8 cellular contexts compared by ENCODE assay signal in the genomic region with DNA sequence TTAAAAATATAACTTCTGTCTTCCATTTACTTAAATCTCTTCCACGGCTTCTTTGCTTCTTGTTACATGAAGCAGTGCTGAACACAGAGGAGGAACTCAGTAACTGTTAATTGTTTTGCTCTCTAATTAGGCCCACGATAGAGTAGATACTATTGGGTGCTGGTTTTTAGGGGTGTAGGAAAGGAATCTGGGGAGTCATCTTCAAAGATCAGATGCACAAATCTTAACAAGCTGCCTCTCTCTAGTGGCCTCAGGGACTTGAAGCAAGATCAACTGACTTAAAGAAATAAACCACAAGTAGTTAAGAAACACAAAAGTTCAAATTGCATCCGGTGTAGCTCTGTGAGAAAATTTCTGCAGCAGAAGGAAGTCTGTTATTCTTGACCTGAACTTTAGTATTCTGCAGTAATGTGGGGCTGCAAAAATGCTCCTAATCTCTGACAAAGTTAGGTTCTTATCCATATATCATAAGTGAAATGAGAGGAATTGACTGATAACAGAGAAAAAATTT. TPM values are rescaled to one million over a fixed set of nuclear protein-coding genes. Genes with fewer than 3 reads are reported as not detected.
DNase-seq lines count a peak whose midpoint lies in the region; ATAC-seq, FAIRE-seq and TF ChIP-seq lines count a peak whose summit lies in the region.

No MANE protein-coding gene starts in this region.

- H3K27me3 ChIP-seq in HL-60 (ENCODE audit: insufficient read depth, poor library complexity, severe bottlenecking) (no peaks in the 10 kb centered on the region), GM12878 (replicated peaks in 1 of 2; ENCODE audit: control insufficient read depth in 2 of 2, insufficient read depth in 2 of 2, low read length in 1 of 2) (no peaks in the 10 kb centered on the region), small intestine (ENCODE audit: control insufficient read depth in 2 of 2, insufficient read depth in 2 of 2, low read length in 2 of 2) (no peaks in the 10 kb centered on the region)

- no peak for DNase-seq in CD14-positive monocyte (ENCODE audit: low spot score)
- peak; percentile 36 to 62 for DNase-seq in HL-60 (ENCODE audit: low read depth in 1 of 2, low spot score in 1 of 2)
- peak; percentile 77 for DNase-seq in GM12878 (ENCODE audit: low read depth, low spot score)
- DNase-seq in small intestine, result peak; percentile 50
- no peak for DNase-seq in ecto neural progenitor cell (ENCODE audit: low spot score)
- DNase-seq in NCI-H2107 (lab: John Stamatoyannopoulos, UW), result no peak

- RAD21 ChIA-PET in GM12878 (lab: Charles Lee; ENCODE audit: unreplicated experiment), result interaction anchor here (1.0 to 2.9 kb wide), 6 partner anchors 17 to 58 kb away, joined by 3 to 17 read pairs (median 4); no protein-coding TSS in a partner anchor

- POLR2A ChIA-PET in GM12878 (lab: Charles Lee), result interaction anchor here (1.5 kb wide), 1 partner anchor 14 kb away, joined by 5 read pairs; no protein-coding TSS in a partner anchor

- H3K27ac Mint-ChIP-seq in CD14-positive monocyte, result peak overlapping the region; percentile 37 to 87 (median 75)

- no peaks in the 10 kb centered on the region for H3K79me2 ChIP-seq in GM12878 (ENCODE audit: control insufficient read depth, insufficient read depth, low read length)

- peak; percentile 14; the same call in 1 of the 2 replicates for TF ChIP-seq RAD21 in GM12878 (IDR thresholded peaks at IDR 0.05; ENCODE audit: insufficient read depth, low read depth, low read length)

- H3K9me3 Mint-ChIP-seq in CD14-positive monocyte, result peaks cover 0 to 10% (median 6%) of the 10 kb centered on the region in 7 donors

- BruUV-seq in GM12878 (replicated peaks; lab: Mats Ljungman, UMichigan), result no TSS peak

- H3K4me2 ChIP-seq in GM12878 (ENCODE audit: control insufficient read depth, insufficient read depth), result peak overlapping the region; percentile 74

- in situ Hi-C loops in GM12878 (cut with MboI), result no loop called here

- H3K27me3 Mint-ChIP-seq in CD14-positive monocyte (ENCODE audit: low read depth in 3 of 3), result peaks cover 0 to 2% (median 2%) of the 10 kb centered on the region in 3 donors

- H3K4me1 ChIP-seq in GM12878 (ENCODE audit: control insufficient read depth, insufficient read depth, low read length), result peaks cover 36% of the 10 kb centered on the region
- H3K4me1 ChIP-seq in small intestine (ENCODE audit: control insufficient read depth in 2 of 2, insufficient read depth in 1 of 2, low read depth in 1 of 2, low read length in 1 of 2), result peaks cover 0 to 4% of the 10 kb centered on the region in 2 donors

- H3K9me3 ChIP-seq in GM12878 (replicated peaks; ENCODE audit: control insufficient read depth, insufficient read depth, low read length) (peaks cover 10% of the 10 kb centered on the region; the same call in 2 of the 3 replicates), small intestine (ENCODE audit: control insufficient read depth, low read depth) (no peaks in the 10 kb centered on the region)

- FAIRE-seq in GM12878 (lab: Jason Lieb, UNC), result peak; percentile 76
- no peak for FAIRE-seq in small intestine (lab: Jason Lieb, UNC)

- peaks cover 6 to 8% of the 10 kb centered on the region in 2 donors for H3K36me3 Mint-ChIP-seq in CD14-positive monocyte

- H3K36me3 ChIP-seq in GM12878 (ENCODE audit: control insufficient read depth in 2 of 2, insufficient read depth in 2 of 2, low read length in 1 of 2) (no peaks in the 10 kb centered on the region), small intestine (ENCODE audit: control insufficient read depth in 2 of 2, insufficient read depth in 2 of 2, low read length in 2 of 2) (no peaks in the 10 kb centered on the region)

- TF ChIP-seq EP300 in GM12878 (IDR thresholded peaks at IDR 0.05; ENCODE audit: borderline replicate concordance in 1 of 2, control insufficient read depth in 1 of 2, low read depth in 2 of 2, low read length in 2 of 2), result no peak

- H3K27ac ChIP-seq in HL-60 (replicated peaks), result peak overlapping the region; percentile 41
- H3K27ac ChIP-seq in GM12878 (ENCODE audit: control insufficient read depth, insufficient read depth), result peak overlapping the region; percentile 82
- H3K27ac ChIP-seq in small intestine (ENCODE audit: low read depth in 1 of 2, low read length in 1 of 2), result peak overlapping the region in 1 of 2 donors; percentile 54

- CTCF ChIA-PET in GM12878 (lab: Yijun Ruan, JAX), result interaction anchor here (1.2 to 1.7 kb wide), 3 partner anchors 10 to 50 kb away, joined by 4 to 8 read pairs (median 4); no protein-coding TSS in a partner anchor

- peaks cover 62% of the 10 kb centered on the region for H3K4me1 Mint-ChIP-seq in CD14-positive monocyte

- H3K4me3 ChIP-seq in HL-60 (replicated peaks; ENCODE audit: insufficient read depth, low read length) (no peak overlapping the region), GM12878 (no peak overlapping the region), small intestine (ENCODE audit: low read depth in 1 of 2, low read length in 2 of 2) (no peak overlapping the region)

- intact Hi-C loops in CD14-positive monocyte (cut with micrococcal nuclease), result no loop called here
- intact Hi-C loops in GM12878 (cut with micrococcal nuclease; ENCODE audit: unreplicated experiment), result loop anchor here (5.0 kb wide), 1 partner anchor 49 kb away; no protein-coding TSS in a partner anchor

- SMC1A ChIA-PET in GM12878 (lab: Charles Lee; ENCODE audit: uncharacterized antibody, unreplicated experiment), result interaction anchor here (0.9 to 5.9 kb wide), 13 partner anchors 9 to 498 kb away, joined by 3 to 39 read pairs (median 4); no protein-coding TSS in a partner anchor

- ATAC-seq in GM19395 (IDR thresholded peaks at IDR 0.05; ENCODE audit: unreplicated experiment) (peak; percentile 87), GM12878 (peak; percentile 85), HG02571 (IDR thresholded peaks at IDR 0.05; ENCODE audit: unreplicated experiment) (no peak)

- H3K4me3 Mint-ChIP-seq in CD14-positive monocyte, result peak overlapping the region in 1 of 2 donors; percentile 67

- WGBS in GM12878 (ENCODE audit: insufficient coverage, insufficient replicate concordance, low lambda C conversion rate, missing lambda C conversion rate), result 3% methylated on average over 3 of the region's 3 CpGs
- WGBS in small intestine, 3 donors, result 47 to 68% (median 67%) methylated on average over 3 of the region's 3 CpGs

- peak overlapping the region; percentile 45; the same call in 1 of the 2 replicates for H3K9ac ChIP-seq in GM12878 (ENCODE audit: control insufficient read depth, insufficient read depth, low read length)

- no peaks in the 10 kb centered on the region for H4K20me1 ChIP-seq in GM12878 (ENCODE audit: control insufficient read depth, insufficient read depth)

- TF ChIP-seq POLR2A in GM12878 (IDR thresholded peaks at IDR 0.05; ENCODE audit: low read depth, low read length), result no peak

- H2AFZ ChIP-seq in GM12878 (ENCODE audit: control insufficient read depth, low read depth, low read length), result peak overlapping the region; percentile 31

- TF ChIP-seq CTCF in CD14-positive monocyte (IDR thresholded peaks at IDR 0.05) (no peak), HL-60 (IDR thresholded peaks at IDR 0.05; ENCODE audit: insufficient read depth, low read length) (no peak), GM12878 (IDR thresholded peaks at IDR 0.05 in 2 of 3, conservative IDR thresholded peaks at IDR 0.05 in 1 of 3; ENCODE audit: control insufficient read depth in 2 of 3, extremely low read depth in 1 of 3, insufficient read depth in 1 of 3, low read depth in 3 of 3, low read length in 3 of 3) (peak in 1 of 3 experiments; percentile 5; a peak in 1 of 6 replicates)

TF ChIP-seq in GM12878, 131 proteins besides CTCF, POLR2A, EP300 and RAD21 (continues in another document):
- 0 out of 2 replicates have a peak, but pooled peaks have one; percentile 11 for TF ChIP-seq NR2F1 (conservative IDR thresholded peaks at IDR 0.05)
- TF ChIP-seq, protein P1, sequence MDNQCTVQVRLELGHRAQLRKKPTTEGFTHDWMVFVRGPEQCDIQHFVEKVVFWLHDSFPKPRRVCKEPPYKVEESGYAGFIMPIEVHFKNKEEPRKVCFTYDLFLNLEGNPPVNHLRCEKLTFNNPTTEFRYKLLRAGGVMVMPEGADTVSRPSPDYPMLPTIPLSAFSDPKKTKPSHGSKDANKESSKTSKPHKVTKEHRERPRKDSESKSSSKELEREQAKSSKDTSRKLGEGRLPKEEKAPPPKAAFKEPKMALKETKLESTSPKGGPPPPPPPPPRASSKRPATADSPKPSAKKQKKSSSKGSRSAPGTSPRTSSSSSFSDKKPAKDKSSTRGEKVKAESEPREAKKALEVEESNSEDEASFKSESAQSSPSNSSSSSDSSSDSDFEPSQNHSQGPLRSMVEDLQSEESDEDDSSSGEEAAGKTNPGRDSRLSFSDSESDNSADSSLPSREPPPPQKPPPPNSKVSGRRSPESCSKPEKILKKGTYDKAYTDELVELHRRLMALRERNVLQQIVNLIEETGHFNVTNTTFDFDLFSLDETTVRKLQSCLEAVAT (IDR thresholded peaks at IDR 0.05), result 0 out of 2 replicates have a peak, but pooled peaks have one; percentile 20
- TF ChIP-seq TAF1 (IDR thresholded peaks at IDR 0.05; ENCODE audit: borderline replicate concordance, low read depth, low read length), result no peak
- TF ChIP-seq MEF2B (IDR thresholded peaks at IDR 0.05; ENCODE audit: partially characterized antibody, poor library complexity, severe bottlenecking), result peak; percentile 21
- no peak for TF ChIP-seq JUND (IDR thresholded peaks at IDR 0.05; ENCODE audit: low read depth, low read length)
- peak; percentile 27; the same call in 1 of the 2 replicates for TF ChIP-seq CBFB (IDR thresholded peaks at IDR 0.05; ENCODE audit: low read depth)
- TF ChIP-seq HDGF (IDR thresholded peaks at IDR 0.05), result no peak

RNA-seq across cellular contexts. Expression of a gene that starts 51.6 kb away (rescaled TPM):
- polyA plus RNA-seq in CD14-positive monocyte (10 to 100 TPM in 1 of 2 donors, 1 to 10 TPM in 1; 9.6 to 18.0 TPM), GM12878 (2011; rRNA removed) (1.5 and 1.6 TPM in 2 replicates), GM12878 (2014; fragmentation: Illumina TruSeq; extraction: Trizol) (8.4 and 9.3 TPM in 2 replicates), GM12878 (2014; fragmentation: Nextera tagmentation; extraction: Ambion mirVana) (1 to 10 TPM; 2.3 to 5.6 TPM), GM12878 (2014; rRNA removed) (21.8 and 25.7 TPM in 2 replicates), GM12878 (2016; fragmentation: Nextera tagmentation; extraction: Ambion mirVana) (1 to 10 TPM; 4.3 to 8.3 TPM), small intestine (1 to 10 TPM in 1 of 3 donors, under 1 TPM in 1, not detected in 1; 0.81 to 2.2 TPM)
- total RNA-seq in GM12878 (2013; cell fraction: nucleolus; rRNA removed), result 15.8 and 17.7 TPM in 2 replicates
- total RNA-seq in GM12878 (2014; rRNA removed) (9.8 and 12.8 TPM in 2 replicates), GM12878 (2014; rRNA removed; fragmentation: Illumina TruSeq; extraction: Trizol) (9.2 TPM in 2 replicates), GM12878 (2021) (37.1 and 37.2 TPM in 2 replicates)
- polyA plus RNA-seq in GM12878 (2011; ENCODE audit: low read depth), result 4.2 TPM
- 2.0 and 3.3 TPM in 2 replicates for polyA plus RNA-seq in GM12878 (2011; cell fraction: cytosol; rRNA removed)
- polyA plus RNA-seq in GM12878 (2011; cell fraction: nucleus; rRNA removed), result 4.1 and 5.9 TPM in 2 replicates
- 13.1 and 13.3 TPM in 2 replicates for polyA plus RNA-seq in GM12878 (2012)
- 0.80 and 2.0 TPM in 2 replicates for polyA minus RNA-seq in GM12878 (2011; rRNA and poly(A)+ RNA removed)
- polyA minus RNA-seq in GM12878 (2011; cell fraction: cytosol; rRNA and poly(A)+ RNA removed), result 1.7 and 1.9 TPM in 2 replicates
- 3.1 and 5.0 TPM in 2 replicates for polyA minus RNA-seq in GM12878 (2011; cell fraction: nucleus; rRNA and poly(A)+ RNA removed)

Comparison
In these comparisons a context has a peak if more than half of its experiments do, and no peak if none do; other contexts are left out.
1. DNase-seq: peak in HL-60 (2 of 2), GM12878 (single experiment) and small intestine (single experiment); none in CD14-positive monocyte (single experiment), ecto neural progenitor cell (single experiment) and NCI-H2107 (single experiment).